ENCODE assay signal across 17 cellular contexts in genomic region chr1:44034423-44034822, GRCh38. TPM values are rescaled to one million over a fixed set of nuclear protein-coding genes. Genes with fewer than 3 reads are reported as not detected.
"Had no signal": no experiment of that assay in that cellular context is flagged by ENCODE, and none has a peak within 500 bp of the region (broad histone marks: within the 10 kb centered on the region; RNA-seq: fewer than 3 reads in every experiment).

No MANE protein-coding gene starts in this region.

- H3K4me3 ChIP-seq: colonic mucosa, hepatocyte, left ventricle myocardium inferior, lower lobe of right lung, smooth muscle cell, testis, transverse colon had no signal

- DNase-seq: colonic mucosa; dermis blood vessel endothelial cell; foreskin keratinocyte; kidney; left cardiac atrium; left ventricle myocardium inferior; lower lobe of right lung; midbrain; naive B cell; right cardiac atrium; stimulated activated CD4-positive, alpha-beta T cell treated with anti-CD3 and anti-CD28 coated beads, Interleukin-2, amount 100 ng/mL, for 48 hours; stimulated activated naive CD4-positive, alpha-beta T cell treated with Interleukin-2 at 50 U/mL for 16 hours; testis; transverse colon had no signal

- H3K9me3 ChIP-seq: colonic mucosa, left ventricle myocardium inferior, lower lobe of right lung, neutrophil, testis, transverse colon had no signal

- H3K36me3 ChIP-seq: colonic mucosa, left ventricle myocardium inferior, lower lobe of right lung, neutrophil, transverse colon had no signal

- H3K27me3 ChIP-seq: colonic mucosa, foreskin keratinocyte, hepatocyte, testis, transverse colon had no signal

- H3K27ac ChIP-seq: colonic mucosa, foreskin keratinocyte, hepatocyte, neutrophil, testis had no signal

RNA-seq across cellular contexts. Expression of gene SLC6A9, which starts 3.2 kb away (rescaled TPM):
- total RNA-seq: dermis blood vessel endothelial cell had no signal
